ENCODE assay signal across 16 cellular contexts in genomic region chr6:5270093-5270680, GRCh38.
"Had no signal": no experiment of that assay in that cellular context is flagged by ENCODE, and none has a peak within 500 bp of the region (broad histone marks: within the 10 kb centered on the region; RNA-seq: fewer than 3 reads in every experiment).

No MANE protein-coding gene starts in this region.

- ATAC-seq: natural killer cell treated with Interleukin-12 subunit alpha and Interleukin-12 subunit beta and Interleukin-15 and Interleukin-18, amount 100 ng/mL, for 72 hours; stimulated activated naive CD8-positive, alpha-beta T cell treated with anti-CD3 and anti-CD28 coated beads, Interleukin-15, Interleukin-2, amounts not matched to agents 100 U/mL and 50 U/mL, for 24 hours had no signal

- H3K36me3 ChIP-seq: esophagus squamous epithelium, left ventricle myocardium inferior, right atrium auricular region had no signal

- H3K9me3 Mint-ChIP-seq: natural killer cell treated with Interleukin-12 subunit alpha and Interleukin-12 subunit beta and Interleukin-15 and Interleukin-18, amount 100 ng/mL, for 72 hours had no signal

- H3K4me3 Mint-ChIP-seq: natural killer cell treated with Interleukin-12 subunit alpha and Interleukin-12 subunit beta and Interleukin-15 and Interleukin-18, amount 100 ng/mL, for 72 hours had no signal

- H3K27me3 ChIP-seq: esophagus squamous epithelium, right atrium auricular region, suprapubic skin had no signal

- H3K4me3 ChIP-seq: esophagus squamous epithelium, left ventricle myocardium inferior, right atrium auricular region, skin epidermis, suprapubic skin had no signal

- H3K27me3 Mint-ChIP-seq: natural killer cell treated with Interleukin-12 subunit alpha and Interleukin-12 subunit beta and Interleukin-15 and Interleukin-18, amount 100 ng/mL, for 72 hours had no signal

- H3K27ac Mint-ChIP-seq: natural killer cell treated with Interleukin-12 subunit alpha and Interleukin-12 subunit beta and Interleukin-15 and Interleukin-18, amount 100 ng/mL, for 72 hours had no signal

- H3K4me1 ChIP-seq: left ventricle myocardium inferior, suprapubic skin had no signal

- DNase-seq: activated CD4-positive, alpha-beta T cell treated with anti-CD3 and anti-CD28 coated beads, Interleukin-2, amount 50 U/mL, for 48 hours; activated CD4-positive, CD25-positive, alpha-beta regulatory T cell treated with anti-CD3 and anti-CD28 coated beads, Interleukin-2, amount 50 U/mL, for 72 hours; activated effector memory CD4-positive, alpha-beta T cell treated with Interleukin-2 at 50 U/mL for 16 hours; activated naive CD4-positive, alpha-beta T cell treated with anti-CD3 and anti-CD28 coated beads, Interleukin-2, amount 50 U/mL, for 16 hours; caudate nucleus; esophagus squamous epithelium; foreskin melanocyte; left ventricle myocardium inferior; nucleus accumbens; stimulated activated CD4-positive, alpha-beta T cell treated with anti-CD3 and anti-CD28 coated beads, Interleukin-4, amount 100 ng/mL, for 4 hours; stimulated activated CD8-positive, alpha-beta memory T cell treated with anti-CD3 and anti-CD28 coated beads, Interleukin-4, amount 100 ng/mL, for 48 hours; stimulated activated naive CD8-positive, alpha-beta T cell treated with anti-CD3 and anti-CD28 coated beads, Interleukin-15, Interleukin-2, amounts not matched to agents 100 U/mL and 50 U/mL, for 24 hours had no signal

- H3K27ac ChIP-seq: esophagus squamous epithelium, left ventricle myocardium inferior, right atrium auricular region, skin epidermis, suprapubic skin had no signal

- H3K9me3 ChIP-seq: esophagus squamous epithelium, left ventricle myocardium inferior, right atrium auricular region, suprapubic skin had no signal
